In genomic region chr6:118935331-118935668, GRCh38 we compare ENCODE assay signal across 8 cellular contexts. TPM values are rescaled to one million over a fixed set of nuclear protein-coding genes. Genes with fewer than 3 reads are reported as not detected.
DNase-seq lines count a peak whose midpoint lies in the region; ATAC-seq and TF ChIP-seq lines count a peak whose summit lies in the region.

No MANE protein-coding gene starts in this region.

- ATAC-seq in HG03342 (IDR thresholded peaks at IDR 0.05; ENCODE audit: unreplicated experiment) (peak; percentile 4), HG03108 (IDR thresholded peaks at IDR 0.05; ENCODE audit: unreplicated experiment) (no peak)

- H3K27ac ChIP-seq in muscle layer of duodenum (ENCODE audit: low read length) = peak overlapping the region; percentile 90

- H3K27ac Mint-ChIP-seq in T-helper 1 cell treated with Interleukin-12 subunit alpha and Interleukin-12 subunit beta and Interleukin-4 antibody, amounts not matched to agents 30 μg/mL and 1 μg/mL, for 36 hours = peak overlapping the region; percentile 86
- peak overlapping the region; percentile 72 to 97 (median 96) for H3K27ac Mint-ChIP-seq in brain

- H3K4me3 Mint-ChIP-seq in T-helper 1 cell treated with Interleukin-12 subunit alpha and Interleukin-12 subunit beta and Interleukin-4 antibody, amounts not matched to agents 30 μg/mL and 1 μg/mL, for 36 hours = peak overlapping the region; percentile 90
- H3K4me3 Mint-ChIP-seq in brain = peak overlapping the region; percentile 87 to 95 (median 93)

- no peak for DNase-seq in T-helper 1 cell
- DNase-seq in C1 segment of cervical spinal cord (lab: John Stamatoyannopoulos, UW) = no peak
- DNase-seq in NCI-H1048 (lab: John Stamatoyannopoulos, UW) = no peak

- H3K36me3 ChIP-seq in muscle layer of duodenum (ENCODE audit: control insufficient read depth in 1 of 2, insufficient read depth in 2 of 2, low read length in 2 of 2) = peaks cover 5 to 6% of the 10 kb centered on the region in 2 donors

- H3K4me1 Mint-ChIP-seq in T-helper 1 cell treated with Interleukin-12 subunit alpha and Interleukin-12 subunit beta and Interleukin-4 antibody, amounts not matched to agents 30 μg/mL and 1 μg/mL, for 36 hours (ENCODE audit: low read depth) = peaks cover 25% of the 10 kb centered on the region
- peaks cover 28% of the 10 kb centered on the region for H3K4me1 Mint-ChIP-seq in brain

- peaks cover 24% of the 10 kb centered on the region for H3K36me3 Mint-ChIP-seq in T-helper 1 cell treated with Interleukin-12 subunit alpha and Interleukin-12 subunit beta and Interleukin-4 antibody, amounts not matched to agents 30 μg/mL and 1 μg/mL, for 36 hours (ENCODE audit: low read depth)
- peaks cover 17% of the 10 kb centered on the region for H3K36me3 Mint-ChIP-seq in brain

- H3K9me3 Mint-ChIP-seq in T-helper 1 cell treated with Interleukin-12 subunit alpha and Interleukin-12 subunit beta and Interleukin-4 antibody, amounts not matched to agents 30 μg/mL and 1 μg/mL, for 36 hours = no peaks in the 10 kb centered on the region
- peaks cover 0 to 4% (median 3%) of the 10 kb centered on the region in 5 experiments for H3K9me3 Mint-ChIP-seq in brain

- peaks cover 0 to 11% of the 10 kb centered on the region in 2 donors for H3K4me1 ChIP-seq in muscle layer of duodenum (ENCODE audit: control insufficient read depth in 1 of 2, insufficient read depth in 2 of 2, low read length in 2 of 2)

- TF ChIP-seq CTCF in brain (conservative IDR thresholded peaks at IDR 0.05) = no peak

- H3K27me3 ChIP-seq in muscle layer of duodenum (ENCODE audit: low read depth, low read length) = no peaks in the 10 kb centered on the region

- H3K27me3 Mint-ChIP-seq in T-helper 1 cell treated with Interleukin-12 subunit alpha and Interleukin-12 subunit beta and Interleukin-4 antibody, amounts not matched to agents 30 μg/mL and 1 μg/mL, for 36 hours (ENCODE audit: low read depth) = no peaks in the 10 kb centered on the region
- peaks cover 8% of the 10 kb centered on the region for H3K27me3 Mint-ChIP-seq in brain

- no peaks in the 10 kb centered on the region for H3K9me3 ChIP-seq in muscle layer of duodenum (ENCODE audit: control insufficient read depth in 1 of 2, low read length in 2 of 2)

- H3K4me3 ChIP-seq in muscle layer of duodenum (ENCODE audit: low read depth in 1 of 2, low read length in 2 of 2) = peak overlapping the region; percentile 79 to 95

RNA-seq across cellular contexts. Expression of gene MCM9, which starts 0.3 kb away (rescaled TPM):
- polyA plus RNA-seq in brain (ENCODE audit: insufficient read depth, low read depth, low replicate concordance) = 4.1 TPM

RNA-seq across cellular contexts. Expression of gene ASF1A, which starts 41.3 kb away (rescaled TPM):
- polyA plus RNA-seq in brain (ENCODE audit: insufficient read depth, low read depth, low replicate concordance) = 20.2 TPM
